23 cellular contexts compared by ENCODE assay signal in the genomic region with DNA sequence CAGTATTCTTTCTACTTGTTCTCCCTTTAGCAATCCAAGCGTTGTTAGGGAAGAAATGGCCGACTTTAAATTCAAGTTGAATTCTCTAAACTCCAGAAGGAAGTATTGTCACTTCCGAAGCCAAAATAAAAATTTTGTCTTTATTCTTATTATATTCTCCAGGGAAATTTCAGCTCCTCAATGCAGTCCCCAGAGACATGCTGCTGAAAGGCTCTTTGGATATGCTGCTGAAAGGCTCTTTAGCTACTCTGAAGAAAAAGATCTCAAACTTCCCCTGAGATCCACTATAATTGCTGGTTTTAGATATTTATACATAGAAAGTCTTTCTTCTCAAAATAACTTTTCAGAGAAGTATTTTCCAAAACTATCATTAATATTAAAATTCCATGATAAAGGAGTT.
DNase-seq lines count a peak whose midpoint lies in the region; ATAC-seq lines count a peak whose summit lies in the region.
"Had no signal": no experiment of that assay in that cellular context is flagged by ENCODE, and none has a peak within 500 bp of the region (broad histone marks: within the 10 kb centered on the region; RNA-seq: fewer than 3 reads in every experiment).

No MANE protein-coding gene starts in this region.

- H3K4me1 Mint-ChIP-seq in activated CD4-positive, alpha-beta T cell treated with anti-CD3 and anti-CD28 coated beads, Interleukin-2, amount 10 ng/mL, durations not matched to agents 7 days and 5 days, result peaks cover 6% of the 10 kb centered on the region
- peaks cover 18% of the 10 kb centered on the region for H3K4me1 Mint-ChIP-seq in activated CD4-positive, alpha-beta T cell treated with anti-CD3 and anti-CD28 coated beads for 36 hours
- H3K4me1 Mint-ChIP-seq in CD8-positive, alpha-beta memory T cell, result peaks cover 43 to 66% (median 50%) of the 10 kb centered on the region in 3 donors
- H3K4me1 Mint-ChIP-seq in naive thymus-derived CD8-positive, alpha-beta T cell, result peaks cover 3 to 31% (median 22%) of the 10 kb centered on the region in 4 donors
- H3K4me1 Mint-ChIP-seq in activated CD4-positive, alpha-beta memory T cell treated with anti-CD3 and anti-CD28 coated beads, Interleukin-2, amount 10 ng/mL, durations not matched to agents 7 days and 5 days, result peaks cover 13% of the 10 kb centered on the region
- H3K4me1 Mint-ChIP-seq: H9 had no signal

- peaks cover 20% of the 10 kb centered on the region for H3K4me1 ChIP-seq in CD8-positive, alpha-beta memory T cell (ENCODE audit: insufficient read depth, low read length)
- H3K4me1 ChIP-seq: sigmoid colon, vagina had no signal

- no peak for DNase-seq in activated CD4-positive, alpha-beta T cell treated with anti-CD3 and anti-CD28 coated beads, Interleukin-2, amount 10 ng/mL, durations not matched to agents 7 days and 5 days
- no peak for DNase-seq in activated CD4-positive, alpha-beta T cell treated with anti-CD3 and anti-CD28 coated beads for 36 hours
- no peak for DNase-seq in CD8-positive, alpha-beta memory T cell
- DNase-seq in SK-MEL-5 (ENCODE audit: low read depth, low spot score) (peak; percentile 69), NCI-H2171 treated with DMSO at 0.1 percent for 48 hours (lab: John Stamatoyannopoulos, UW) (no peak), SW 1271 (lab: John Stamatoyannopoulos, UW) (no peak)
- no peak for DNase-seq in naive thymus-derived CD8-positive, alpha-beta T cell
- DNase-seq in activated CD4-positive, alpha-beta memory T cell treated with anti-CD3 and anti-CD28 coated beads, Interleukin-2, amount 10 ng/mL, durations not matched to agents 7 days and 5 days, result no peak
- DNase-seq: activated naive CD4-positive, alpha-beta T cell treated with anti-CD3 and anti-CD28 coated beads, Interleukin-2, amount 50 U/mL, for 16 hours; activated T-cell treated with anti-CD3 and anti-CD28 coated beads, Interleukin-2, amount 50 U/mL, for 48 hours; COR-L47; effector CD4-positive, alpha-beta T cell; foreskin melanocyte; H9; hippocampal formation; NCI-H1105; NCI-H2081 treated with DMSO at 0.1 percent for 48 hours; NCI-H524; ovary; sigmoid colon had no signal

- intact Hi-C loops in activated CD4-positive, alpha-beta T cell treated with anti-CD3 and anti-CD28 coated beads for 36 hours (cut with DNase I, micrococcal nuclease), result no loop called here

- H3K36me3 Mint-ChIP-seq in activated CD4-positive, alpha-beta T cell treated with anti-CD3 and anti-CD28 coated beads, Interleukin-2, amount 10 ng/mL, durations not matched to agents 7 days and 5 days (ENCODE audit: low read depth), result peaks cover 5% of the 10 kb centered on the region
- H3K36me3 Mint-ChIP-seq in activated CD4-positive, alpha-beta T cell treated with anti-CD3 and anti-CD28 coated beads for 36 hours (ENCODE audit: low read depth), result no peaks in the 10 kb centered on the region
- H3K36me3 Mint-ChIP-seq in CD8-positive, alpha-beta memory T cell, result peaks cover 3 to 24% (median 7%) of the 10 kb centered on the region in 3 donors
- peaks cover 0 to 4% (median 0%) of the 10 kb centered on the region in 3 donors for H3K36me3 Mint-ChIP-seq in naive thymus-derived CD8-positive, alpha-beta T cell
- H3K36me3 Mint-ChIP-seq in activated CD4-positive, alpha-beta memory T cell treated with anti-CD3 and anti-CD28 coated beads, Interleukin-2, amount 10 ng/mL, durations not matched to agents 7 days and 5 days (ENCODE audit: low read depth), result peaks cover 7% of the 10 kb centered on the region

- H3K4me3 Mint-ChIP-seq in activated CD4-positive, alpha-beta T cell treated with anti-CD3 and anti-CD28 coated beads, Interleukin-2, amount 10 ng/mL, durations not matched to agents 7 days and 5 days, result peak overlapping the region; percentile 9
- no peak overlapping the region for H3K4me3 Mint-ChIP-seq in activated CD4-positive, alpha-beta T cell treated with anti-CD3 and anti-CD28 coated beads for 36 hours
- peak overlapping the region in 5 of 7 donors; percentile 54 to 71 (median 60) for H3K4me3 Mint-ChIP-seq in CD8-positive, alpha-beta memory T cell
- peak overlapping the region; percentile 10 to 68 (median 47) for H3K4me3 Mint-ChIP-seq in naive thymus-derived CD8-positive, alpha-beta T cell
- H3K4me3 Mint-ChIP-seq in activated CD4-positive, alpha-beta memory T cell treated with anti-CD3 and anti-CD28 coated beads, Interleukin-2, amount 10 ng/mL, durations not matched to agents 7 days and 5 days, result no peak overlapping the region
- H3K4me3 Mint-ChIP-seq: H9 had no signal

- ATAC-seq in activated CD4-positive, alpha-beta T cell treated with anti-CD3 and anti-CD28 coated beads for 36 hours, result no peak
- no peak for ATAC-seq in naive thymus-derived CD8-positive, alpha-beta T cell
- ATAC-seq: K562 had no signal

- H3K9me3 Mint-ChIP-seq in activated CD4-positive, alpha-beta T cell treated with anti-CD3 and anti-CD28 coated beads, Interleukin-2, amount 10 ng/mL, durations not matched to agents 7 days and 5 days, result peaks cover 11% of the 10 kb centered on the region
- H3K9me3 Mint-ChIP-seq in activated CD4-positive, alpha-beta T cell treated with anti-CD3 and anti-CD28 coated beads for 36 hours (ENCODE audit: low read depth), result no peaks in the 10 kb centered on the region
- H3K9me3 Mint-ChIP-seq in CD8-positive, alpha-beta memory T cell, result peaks cover 0 to 5% (median 3%) of the 10 kb centered on the region in 5 donors
- H3K9me3 Mint-ChIP-seq in naive thymus-derived CD8-positive, alpha-beta T cell, result peaks cover 0 to 7% (median 0%) of the 10 kb centered on the region in 9 donors
- peaks cover 6% of the 10 kb centered on the region for H3K9me3 Mint-ChIP-seq in activated CD4-positive, alpha-beta memory T cell treated with anti-CD3 and anti-CD28 coated beads, Interleukin-2, amount 10 ng/mL, durations not matched to agents 7 days and 5 days
- H3K9me3 Mint-ChIP-seq: H9 had no signal

- no peak overlapping the region for H3K27ac Mint-ChIP-seq in activated CD4-positive, alpha-beta T cell treated with anti-CD3 and anti-CD28 coated beads, Interleukin-2, amount 10 ng/mL, durations not matched to agents 7 days and 5 days
- H3K27ac Mint-ChIP-seq in activated CD4-positive, alpha-beta T cell treated with anti-CD3 and anti-CD28 coated beads for 36 hours, result no peak overlapping the region
- peak overlapping the region in 4 of 8 donors; percentile 33 to 48 (median 40) for H3K27ac Mint-ChIP-seq in CD8-positive, alpha-beta memory T cell
- peak overlapping the region in 7 of 10 donors; percentile 4 to 67 (median 43) for H3K27ac Mint-ChIP-seq in naive thymus-derived CD8-positive, alpha-beta T cell
- H3K27ac Mint-ChIP-seq in activated CD4-positive, alpha-beta memory T cell treated with anti-CD3 and anti-CD28 coated beads, Interleukin-2, amount 10 ng/mL, durations not matched to agents 7 days and 5 days, result no peak overlapping the region
- H3K27ac Mint-ChIP-seq: H9 had no signal

- H3K9me3 ChIP-seq in CD8-positive, alpha-beta memory T cell (ENCODE audit: low read length), result no peaks in the 10 kb centered on the region
- H3K9me3 ChIP-seq: ovary, sigmoid colon, vagina had no signal

- no peak overlapping the region for H3K27ac ChIP-seq in CD8-positive, alpha-beta memory T cell (ENCODE audit: low read depth, low read length)
- H3K27ac ChIP-seq: ovary, sigmoid colon, vagina had no signal

- no peaks in the 10 kb centered on the region for H3K36me3 ChIP-seq in CD8-positive, alpha-beta memory T cell (ENCODE audit: insufficient read depth, low read length)
- H3K36me3 ChIP-seq: ovary, sigmoid colon, vagina had no signal

- CTCF ChIA-PET in activated CD4-positive, alpha-beta T cell treated with anti-CD3 and anti-CD28 coated beads, Interleukin-2, amount 10 ng/mL, durations not matched to agents 7 days and 5 days (lab: Charles Lee), result interaction anchor here (1.7 kb wide), 1 partner anchor 18 kb away, joined by 7 read pairs; no protein-coding TSS in a partner anchor
- CTCF ChIA-PET in activated CD4-positive, alpha-beta T cell treated with anti-CD3 and anti-CD28 coated beads for 36 hours (lab: Charles Lee), result no interaction called here
- CTCF ChIA-PET in CD8-positive, alpha-beta memory T cell (lab: Charles Lee), result interaction anchor here (0.9 to 1.3 kb wide), 2 partner anchors 92 to 94 kb away, joined by 3 to 4 read pairs; no protein-coding TSS in a partner anchor
- CTCF ChIA-PET in activated CD4-positive, alpha-beta memory T cell treated with anti-CD3 and anti-CD28 coated beads, Interleukin-2, amount 10 ng/mL, durations not matched to agents 7 days and 5 days (lab: Charles Lee), result no interaction called here

- POLR2A ChIA-PET in activated CD4-positive, alpha-beta T cell treated with anti-CD3 and anti-CD28 coated beads, Interleukin-2, amount 10 ng/mL, durations not matched to agents 7 days and 5 days (lab: Charles Lee), result no interaction called here
- POLR2A ChIA-PET in activated CD4-positive, alpha-beta T cell treated with anti-CD3 and anti-CD28 coated beads for 36 hours (lab: Charles Lee), result no interaction called here
- POLR2A ChIA-PET in CD8-positive, alpha-beta memory T cell (lab: Charles Lee), result no interaction called here
- POLR2A ChIA-PET in naive thymus-derived CD8-positive, alpha-beta T cell (lab: Charles Lee), result interaction anchor here (1.0 kb wide), 2 partner anchors 14 to 94 kb away, joined by 4 to 5 read pairs; no protein-coding TSS in a partner anchor
- POLR2A ChIA-PET in activated CD4-positive, alpha-beta memory T cell treated with anti-CD3 and anti-CD28 coated beads, Interleukin-2, amount 10 ng/mL, durations not matched to agents 7 days and 5 days (lab: Charles Lee), result interaction anchor here (0.6 to 0.7 kb wide), 2 partner anchors 110 to 134 kb away, joined by 3 to 4 read pairs; no protein-coding TSS in a partner anchor

- peak overlapping the region; percentile 14 for H3K4me3 ChIP-seq in CD8-positive, alpha-beta memory T cell (ENCODE audit: low read length)
- H3K4me3 ChIP-seq: K562, lung, ovary, sigmoid colon, vagina had no signal

- in situ Hi-C loops in SK-MEL-5 (cut with HindIII; ENCODE audit: low pct_unique_long_range_greater_than_20kb, low sequenced_read_pairs), result no loop called here

- peaks cover 3% of the 10 kb centered on the region for H3K27me3 Mint-ChIP-seq in activated CD4-positive, alpha-beta T cell treated with anti-CD3 and anti-CD28 coated beads, Interleukin-2, amount 10 ng/mL, durations not matched to agents 7 days and 5 days
- H3K27me3 Mint-ChIP-seq in activated CD4-positive, alpha-beta T cell treated with anti-CD3 and anti-CD28 coated beads for 36 hours, result no peaks in the 10 kb centered on the region
- no peaks in the 10 kb centered on the region for H3K27me3 Mint-ChIP-seq in CD8-positive, alpha-beta memory T cell
- H3K27me3 Mint-ChIP-seq in naive thymus-derived CD8-positive, alpha-beta T cell, result no peaks in the 10 kb centered on the region
- no peaks in the 10 kb centered on the region for H3K27me3 Mint-ChIP-seq in activated CD4-positive, alpha-beta memory T cell treated with anti-CD3 and anti-CD28 coated beads, Interleukin-2, amount 10 ng/mL, durations not matched to agents 7 days and 5 days

- no peaks in the 10 kb centered on the region for H3K27me3 ChIP-seq in CD8-positive, alpha-beta memory T cell (ENCODE audit: insufficient read depth, low read length, poor library complexity, severe bottlenecking)
- H3K27me3 ChIP-seq: ovary, sigmoid colon, vagina had no signal

Comparison
In these comparisons a context has a peak if more than half of its experiments do, and no peak if none do; other contexts are left out.
1. H3K4me3 Mint-ChIP-seq: peak in activated CD4-positive, alpha-beta T cell treated with anti-CD3 and anti-CD28 coated beads, Interleukin-2, amount 10 ng/mL, durations not matched to agents 7 days and 5 days (single experiment), CD8-positive, alpha-beta memory T cell (5 of 7) and naive thymus-derived CD8-positive, alpha-beta T cell (10 of 10); none in activated CD4-positive, alpha-beta T cell treated with anti-CD3 and anti-CD28 coated beads for 36 hours (single experiment) and activated CD4-positive, alpha-beta memory T cell treated with anti-CD3 and anti-CD28 coated beads, Interleukin-2, amount 10 ng/mL, durations not matched to agents 7 days and 5 days (single experiment).
2. CTCF ChIA-PET loops: an anchor here in activated CD4-positive, alpha-beta T cell treated with anti-CD3 and anti-CD28 coated beads, Interleukin-2, amount 10 ng/mL, durations not matched to agents 7 days and 5 days (1.7 kb wide) and CD8-positive, alpha-beta memory T cell (0.9 to 1.3 kb wide); none called in activated CD4-positive, alpha-beta T cell treated with anti-CD3 and anti-CD28 coated beads for 36 hours and activated CD4-positive, alpha-beta memory T cell treated with anti-CD3 and anti-CD28 coated beads, Interleukin-2, amount 10 ng/mL, durations not matched to agents 7 days and 5 days.
3. H3K27ac Mint-ChIP-seq: peak in naive thymus-derived CD8-positive, alpha-beta T cell (7 of 10); none in activated CD4-positive, alpha-beta T cell treated with anti-CD3 and anti-CD28 coated beads, Interleukin-2, amount 10 ng/mL, durations not matched to agents 7 days and 5 days (single experiment), activated CD4-positive, alpha-beta T cell treated with anti-CD3 and anti-CD28 coated beads for 36 hours (single experiment) and activated CD4-positive, alpha-beta memory T cell treated with anti-CD3 and anti-CD28 coated beads, Interleukin-2, amount 10 ng/mL, durations not matched to agents 7 days and 5 days (single experiment).
4. POLR2A ChIA-PET loops: an anchor here in naive thymus-derived CD8-positive, alpha-beta T cell (1.0 kb wide) and activated CD4-positive, alpha-beta memory T cell treated with anti-CD3 and anti-CD28 coated beads, Interleukin-2, amount 10 ng/mL, durations not matched to agents 7 days and 5 days (0.6 to 0.7 kb wide); none called in activated CD4-positive, alpha-beta T cell treated with anti-CD3 and anti-CD28 coated beads, Interleukin-2, amount 10 ng/mL, durations not matched to agents 7 days and 5 days, activated CD4-positive, alpha-beta T cell treated with anti-CD3 and anti-CD28 coated beads for 36 hours and CD8-positive, alpha-beta memory T cell.